Comparison of ENCODE assay signal across 2 cellular contexts in genomic region chr6:52356017-52356416, GRCh38.
TF ChIP-seq lines count a peak whose summit lies in the region.

No MANE protein-coding gene starts in this region.

TF ChIP-seq in IMR-90, 13 proteins besides CTCF, POLR2A, EP300 and RAD21:
- TF ChIP-seq ELK1 (IDR thresholded peaks at IDR 0.05; ENCODE audit: borderline replicate concordance, low read depth, low read length) (no peak), RCOR1 (IDR thresholded peaks at IDR 0.05; ENCODE audit: insufficient replicate concordance, low read length) (no peak), MXI1 (IDR thresholded peaks at IDR 0.05; ENCODE audit: borderline replicate concordance, low read depth, low read length) (no peak), FOS (IDR thresholded peaks at IDR 0.05; ENCODE audit: low read depth, low read length) (no peak), NFE2L2 (IDR thresholded peaks at IDR 0.05; ENCODE audit: low read depth, low read length) (no peak), CEBPB (IDR thresholded peaks at IDR 0.05; ENCODE audit: low read depth, low read length) (no peak), RFX5 (IDR thresholded peaks at IDR 0.05; ENCODE audit: low read depth, low read length) (no peak), SMC3 (IDR thresholded peaks at IDR 0.05; ENCODE audit: low read depth, low read length) (no peak), BHLHE40 (IDR thresholded peaks at IDR 0.05; ENCODE audit: low read depth, low read length) (no peak), MAFK (IDR thresholded peaks at IDR 0.05; ENCODE audit: low read depth, low read length) (no peak), CHD1 (IDR thresholded peaks at IDR 0.05; ENCODE audit: low read depth, low read length) (no peak)

TF ChIP-seq in K562, 482 proteins besides CTCF, POLR2A, EP300 and RAD21:
- 0 out of 2 replicates have a peak, but pooled peaks have one; percentile 24 for TF ChIP-seq DPF2 (IDR thresholded peaks at IDR 0.05)
- TF ChIP-seq TFE3 (CRISPR knock-in tag; IDR thresholded peaks at IDR 0.05): no peak
- no peak for TF ChIP-seq TGIF2 (CRISPR knock-in tag; IDR thresholded peaks at IDR 0.05)
